7 cellular contexts compared by ENCODE assay signal in genomic region chr6:118796548-118796947, GRCh38.
DNase-seq lines count a peak whose midpoint lies in the region; ATAC-seq and TF ChIP-seq lines count a peak whose summit lies in the region.
"Not testable (repeated sequence)": the region's sequence is repeated elsewhere in the genome, so short reads cannot be mapped to it uniquely, and the experiment has no call there.

No MANE protein-coding gene starts in this region.

- H3K9me3 ChIP-seq in HAP-1; OCI-LY1 (ENCODE audit: low read length); naive thymus-derived CD4-positive, alpha-beta T cell (ENCODE audit: control insufficient read depth in 2 of 3, low read length in 3 of 3): not testable (repeated sequence)

- H3K4me2 ChIP-seq in OCI-LY1 (ENCODE audit: low read length), result peak overlapping the region; percentile 53; the same call in 1 of the 2 replicates

- peaks cover 12% of the 10 kb centered on the region for H3K36me3 Mint-ChIP-seq in activated T-cell treated with anti-CD3 and anti-CD28 coated beads, Interleukin-2, amount 50 U/mL, for 4 hours (ENCODE audit: insufficient read depth)
- H3K36me3 Mint-ChIP-seq in naive thymus-derived CD4-positive, alpha-beta T cell, result peaks cover 14 to 43% (median 33%) of the 10 kb centered on the region in 5 donors

- DNase-seq in HAP-1 (ENCODE audit: low spot score in 2 of 2), result peak; percentile 55 to 82
- peak; percentile 14 to 30 for DNase-seq in activated CD4-positive, alpha-beta T cell treated with anti-CD3 and anti-CD28 coated beads for 24 hours (ENCODE audit: low read depth in 2 of 2)
- peak; percentile 57 for DNase-seq in activated T-cell treated with anti-CD3 and anti-CD28 coated beads, Interleukin-2, amount 50 U/mL, for 4 hours
- DNase-seq in central memory CD4-positive, alpha-beta T cell, result peak; percentile 89
- peak; percentile 45 to 92 (median 89) for DNase-seq in naive thymus-derived CD4-positive, alpha-beta T cell
- peak; percentile 19 for DNase-seq in stimulated activated CD8-positive, alpha-beta memory T cell treated with anti-CD3 and anti-CD28 coated beads, Interleukin-12 subunit alpha, Interleukin-12 subunit beta, amount 100 ng/mL, for 24 hours (ENCODE audit: extremely low read depth)

- H3K4me3 Mint-ChIP-seq in activated T-cell treated with anti-CD3 and anti-CD28 coated beads, Interleukin-2, amount 50 U/mL, for 4 hours, result not testable (repeated sequence)
- H3K4me3 Mint-ChIP-seq in naive thymus-derived CD4-positive, alpha-beta T cell, result peak overlapping the region; percentile 45 to 88 (median 78)

- peak overlapping the region; percentile 40; the same call in 1 of the 2 replicates for H3K9ac ChIP-seq in OCI-LY1 (ENCODE audit: low read length)

- H3K79me2 ChIP-seq in OCI-LY1 (ENCODE audit: insufficient read depth, low read length), result not testable (repeated sequence)

- not testable (repeated sequence) for H3K36me3 ChIP-seq in HAP-1 (replicated peaks); OCI-LY1 (ENCODE audit: insufficient read depth, low read length); naive thymus-derived CD4-positive, alpha-beta T cell (ENCODE audit: control insufficient read depth in 2 of 3, insufficient read depth in 3 of 3, low read length in 3 of 3)

- H3K9me2 ChIP-seq in OCI-LY1 (ENCODE audit: low read depth, low read length), result not testable (repeated sequence)

- POLR2A ChIA-PET in naive thymus-derived CD4-positive, alpha-beta T cell (lab: Charles Lee), result interaction anchor here (0.8 to 5.4 kb wide), 7 partner anchors 10 to 238 kb away, joined by 3 to 48 read pairs (median 5); partner anchors contain the start of gene ASF1A

- not testable (repeated sequence) for H3F3A ChIP-seq in OCI-LY1 (ENCODE audit: insufficient read depth, low read length)

- not testable (repeated sequence) for ATAC-seq in activated T-cell treated with anti-CD3 and anti-CD28 coated beads, Interleukin-2, amount 50 U/mL, for 4 hours
- ATAC-seq in naive thymus-derived CD4-positive, alpha-beta T cell, result peak; percentile 69

- CTCF ChIA-PET in naive thymus-derived CD4-positive, alpha-beta T cell (lab: Charles Lee), result interaction anchor here (0.6 to 1.6 kb wide), 9 partner anchors 17 to 231 kb away, joined by 3 to 6 read pairs (median 3); no protein-coding TSS in a partner anchor

- H2AFZ ChIP-seq in OCI-LY1 (ENCODE audit: low read length), result not testable (repeated sequence)

- not testable (repeated sequence) for H4K20me1 ChIP-seq in OCI-LY1 (ENCODE audit: insufficient read depth, low read length)

- H3K27me3 ChIP-seq in HAP-1 (ENCODE audit: low read depth); OCI-LY1 (ENCODE audit: insufficient read depth, low read length); naive thymus-derived CD4-positive, alpha-beta T cell (ENCODE audit: control insufficient read depth in 2 of 2, insufficient read depth in 2 of 2, low read length in 2 of 2): not testable (repeated sequence)

- H3K27me3 Mint-ChIP-seq in activated T-cell treated with anti-CD3 and anti-CD28 coated beads, Interleukin-2, amount 50 U/mL, for 4 hours (ENCODE audit: low read depth); naive thymus-derived CD4-positive, alpha-beta T cell: not testable (repeated sequence)

- peaks cover 12% of the 10 kb centered on the region for H3K9me3 Mint-ChIP-seq in activated T-cell treated with anti-CD3 and anti-CD28 coated beads, Interleukin-2, amount 50 U/mL, for 4 hours
- peaks cover 0 to 40% (median 20%) of the 10 kb centered on the region in 11 donors for H3K9me3 Mint-ChIP-seq in naive thymus-derived CD4-positive, alpha-beta T cell

- peak overlapping the region; percentile 49 for H3K27ac ChIP-seq in OCI-LY1 (ENCODE audit: low read depth, low read length, poor library complexity, severe bottlenecking)
- peak overlapping the region; percentile 47 for H3K27ac ChIP-seq in naive thymus-derived CD4-positive, alpha-beta T cell (ENCODE audit: low read depth, low read length)

- peaks cover 48% of the 10 kb centered on the region for H3K4me1 Mint-ChIP-seq in activated T-cell treated with anti-CD3 and anti-CD28 coated beads, Interleukin-2, amount 50 U/mL, for 4 hours (ENCODE audit: low read depth)
- H3K4me1 Mint-ChIP-seq in naive thymus-derived CD4-positive, alpha-beta T cell, result peaks cover 27 to 61% (median 44%) of the 10 kb centered on the region in 7 donors

- peak overlapping the region; percentile 91 to 99 (median 98) for H3K27ac Mint-ChIP-seq in naive thymus-derived CD4-positive, alpha-beta T cell

- not testable (repeated sequence) for H3K4me1 ChIP-seq in HAP-1
- peaks cover 23% of the 10 kb centered on the region for H3K4me1 ChIP-seq in OCI-LY1 (ENCODE audit: insufficient read depth, low read length, severe bottlenecking)
- peaks cover 17 to 25% of the 10 kb centered on the region in 2 donors for H3K4me1 ChIP-seq in naive thymus-derived CD4-positive, alpha-beta T cell (ENCODE audit: control insufficient read depth in 2 of 2, insufficient read depth in 2 of 2, low read length in 2 of 2)

- H3K4me3 ChIP-seq in HAP-1; naive thymus-derived CD4-positive, alpha-beta T cell (ENCODE audit: low read length): not testable (repeated sequence)
- peak overlapping the region; percentile 40 for H3K4me3 ChIP-seq in OCI-LY1 (ENCODE audit: low read depth, low read length, poor library complexity, severe bottlenecking)

- in situ Hi-C loops in HAP-1 (cut with MboI; ENCODE audit: low sequenced_read_pairs), result loop anchor here (25.0 kb wide), 1 partner anchor 509 kb away; no protein-coding TSS in a partner anchor

- peak; percentile 19; the same call in 1 of the 2 replicates for TF ChIP-seq CTCF in OCI-LY1 (IDR thresholded peaks at IDR 0.05; ENCODE audit: low read length)

- intact Hi-C loops in naive thymus-derived CD4-positive, alpha-beta T cell (cut with micrococcal nuclease), result loop anchor here (1.0 to 5.0 kb wide), 8 partner anchors 20 to 1194 kb away; partner anchors contain the start of genes CEP85L (in 2 of the 2), ASF1A (in 1 of the 2) and GOPC (in 1 of the 2)

Comparison
In these comparisons a context has a peak if more than half of its experiments do, and no peak if none do; other contexts are left out.
1. DNase-seq: peak in every context shown above with its lines; median percentile 89 in central memory CD4-positive, alpha-beta T cell; 89 in naive thymus-derived CD4-positive, alpha-beta T cell; 68 in HAP-1; 57 in activated T-cell treated with anti-CD3 and anti-CD28 coated beads, Interleukin-2, amount 50 U/mL, for 4 hours; 22 in activated CD4-positive, alpha-beta T cell treated with anti-CD3 and anti-CD28 coated beads for 24 hours; 19 in stimulated activated CD8-positive, alpha-beta memory T cell treated with anti-CD3 and anti-CD28 coated beads, Interleukin-12 subunit alpha, Interleukin-12 subunit beta, amount 100 ng/mL, for 24 hours.